ENCODE assay signal across 13 cellular contexts in the genomic region with DNA sequence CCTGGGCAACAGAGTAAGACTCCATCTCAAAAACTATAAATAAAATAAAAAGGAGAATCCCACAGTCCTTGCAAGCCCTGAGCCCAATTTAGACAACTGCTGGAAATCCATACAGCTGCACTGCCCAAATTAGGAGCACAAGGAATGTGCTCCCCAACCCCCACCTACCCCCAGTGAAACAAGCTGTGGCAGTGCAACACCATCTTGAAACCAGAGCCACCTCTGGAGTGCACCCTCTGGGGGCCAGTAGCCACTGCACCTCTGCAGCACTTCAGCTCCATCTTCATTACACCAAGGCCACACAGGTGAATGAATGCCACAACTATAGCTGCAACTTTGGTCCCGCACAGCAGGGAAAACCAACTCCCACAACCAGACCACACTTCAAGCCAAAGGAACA. TPM values are rescaled to one million over a fixed set of nuclear protein-coding genes. Genes with fewer than 3 reads are reported as not detected.
A peak's percentile ranks its signal among the peaks of the same experiment; 100 is the strongest.
DNase-seq lines count a peak whose midpoint lies in the region; ATAC-seq, FAIRE-seq and TF ChIP-seq lines count a peak whose summit lies in the region.
"Had no signal": no experiment of that assay in that cellular context is flagged by ENCODE, and none has a peak within 500 bp of the region (broad histone marks: within the 10 kb centered on the region; RNA-seq: fewer than 3 reads in every experiment).

No MANE protein-coding gene starts in this region.

- intact Hi-C loops in Caco-2 (cut with micrococcal nuclease; ENCODE audit: unreplicated experiment) (no loop called here), K562 (cut with micrococcal nuclease) (no loop called here)

- no peak for DNase-seq in Caco-2
- peak; percentile 44 for DNase-seq in GM23338 (ENCODE audit: low spot score)
- DNase-seq in K562 (ENCODE audit: extremely low read depth in 1 of 4, low spot score in 3 of 4), result no peak
- DNase-seq in T1000 (lab: John Stamatoyannopoulos, UW), result no peak
- no peak for DNase-seq in stimulated activated CD4-positive, alpha-beta T cell treated with anti-CD3 and anti-CD28 coated beads, Interleukin-4, amount 100 ng/mL, for 1 hour
- DNase-seq: cerebellar nuclear complex, mammary epithelial cell, NCI-H748 treated with DMSO at 0.1 percent for 48 hours, spleen had no signal

- H2AFZ ChIP-seq in GM23338 (no peak overlapping the region), K562 (ENCODE audit: low read depth, low read length) (no peak overlapping the region)

- POLR2A ChIA-PET in Caco-2 (lab: Charles Lee) (interaction anchor here (1.1 kb wide), 1 partner anchor 18 kb away, joined by 3 read pairs; no protein-coding TSS in a partner anchor), K562 (lab: Yijun Ruan, JAX) (interaction anchor here (1.0 kb wide), 1 partner anchor 9 kb away, joined by 3 read pairs; no protein-coding TSS in a partner anchor)

- TF ChIP-seq POLR2A in K562 (conservative IDR thresholded peaks at IDR 0.05), result no peak

- WGBS in K562 (ENCODE audit: insufficient coverage, low coverage, missing lambda C conversion rate), result 71% methylated on average over 1 of the region's 1 CpG

- CTCF ChIA-PET in Caco-2 (lab: Charles Lee), result interaction anchor here (0.6 kb wide), 1 partner anchor 32 kb away, joined by 4 read pairs; no protein-coding TSS in a partner anchor
- CTCF ChIA-PET in K562 (lab: Yijun Ruan, JAX; ENCODE audit: low intra/inter-chr PET ratio), result no interaction called here

- H3F3A ChIP-seq in GM23338 (replicated peaks; ENCODE audit: low read depth), result no peaks in the 10 kb centered on the region

- ATAC-seq in GM23338 (peak; percentile 78), K562 (peak; percentile 75), HG03571 (IDR thresholded peaks at IDR 0.05; ENCODE audit: unreplicated experiment) (no peak)

- peaks cover 45% of the 10 kb centered on the region for H4K20me1 ChIP-seq in GM23338 (replicated peaks; ENCODE audit: insufficient read depth)
- H4K20me1 ChIP-seq in K562 (replicated peaks; ENCODE audit: control insufficient read depth, insufficient read depth, low read length), result peaks cover 27% of the 10 kb centered on the region

- H3K4me2 ChIP-seq in GM23338 (no peak overlapping the region), K562 (ENCODE audit: insufficient read depth, low read length) (no peak overlapping the region)

- H3K36me3 Mint-ChIP-seq in Caco-2 (ENCODE audit: insufficient read depth, unreplicated experiment), result peaks cover 7% of the 10 kb centered on the region
- peaks cover 14% of the 10 kb centered on the region for H3K36me3 Mint-ChIP-seq in GM23338 (ENCODE audit: low read depth)

- H3K4me3 Mint-ChIP-seq in Caco-2 (ENCODE audit: unreplicated experiment) (no peak overlapping the region), GM23338 (no peak overlapping the region)

- H3K9me3 Mint-ChIP-seq in Caco-2 (ENCODE audit: unreplicated experiment) (no peaks in the 10 kb centered on the region), GM23338 (no peaks in the 10 kb centered on the region)

- no peak for TF ChIP-seq RAD21 in K562 (CRISPR knock-in tag; conservative IDR thresholded peaks at IDR 0.05 in 1 of 2, IDR thresholded peaks at IDR 0.05 in 1 of 2)

- H3K9ac ChIP-seq in K562 (ENCODE audit: insufficient read depth in 1 of 2, low read depth in 2 of 2, low read length in 2 of 2), result no peak overlapping the region; a peak in 1 of 4 replicates

- H3K27ac ChIP-seq in GM23338 (ENCODE audit: low read depth) (peak overlapping the region; percentile 29; the same call in 1 of the 2 replicates), K562 (ENCODE audit: extremely low read depth, low read depth, low read length) (no peak overlapping the region), neutrophil (peak overlapping the region; percentile 76)
- H3K27ac ChIP-seq: adrenal gland had no signal

- no TSS peak for BruUV-seq in Caco-2 (replicated peaks; lab: Mats Ljungman, UMichigan)
- BruUV-seq in K562 (replicated peaks; lab: Mats Ljungman, UMichigan), result no TSS peak

- FAIRE-seq in K562 (lab: Jason Lieb, UNC), result no peak
- FAIRE-seq: G401.6 had no signal

- no peak for TF ChIP-seq EP300 in K562 (IDR thresholded peaks at IDR 0.05; ENCODE audit: low read length)

- H3K36me3 ChIP-seq in Caco-2 (ENCODE audit: control insufficient read depth, insufficient read depth, low read length) (no peaks in the 10 kb centered on the region; the same call in 1 of the 2 replicates), GM23338 (ENCODE audit: insufficient read depth) (no peaks in the 10 kb centered on the region), K562 (ENCODE audit: control insufficient read depth, insufficient read depth, low read length) (no peaks in the 10 kb centered on the region), neutrophil (no peaks in the 10 kb centered on the region)
- H3K36me3 ChIP-seq: adrenal gland, spleen had no signal

- H3K9me3 ChIP-seq in Caco-2 (no peaks in the 10 kb centered on the region), K562 (replicated peaks; ENCODE audit: control insufficient read depth, insufficient read depth, low read depth, low read length) (no peaks in the 10 kb centered on the region), neutrophil (no peaks in the 10 kb centered on the region)

- H3K4me3 ChIP-seq in Caco-2 (ENCODE audit: low read depth, low read length), result no peak overlapping the region
- no peak overlapping the region for H3K4me3 ChIP-seq in GM23338
- H3K4me3 ChIP-seq in K562, result no peak overlapping the region
- no peak overlapping the region for H3K4me3 ChIP-seq in neutrophil (ENCODE audit: low read depth in 1 of 2, low read length in 1 of 2)
- H3K4me3 ChIP-seq: adrenal gland, spleen had no signal

- H3K79me2 ChIP-seq in GM23338 (replicated peaks; ENCODE audit: insufficient read depth) (peaks cover 100% of the 10 kb centered on the region), K562 (ENCODE audit: control insufficient read depth, insufficient read depth, low read length) (peaks cover 96% of the 10 kb centered on the region)

- H3K4me1 ChIP-seq in Caco-2 (peaks cover 31% of the 10 kb centered on the region), GM23338 (ENCODE audit: insufficient read depth) (peaks cover 3% of the 10 kb centered on the region; the same call in 1 of the 2 replicates), K562 (replicated peaks in 1 of 2; ENCODE audit: control insufficient read depth in 2 of 2, insufficient read depth in 2 of 2, low read length in 2 of 2) (peaks cover 0 to 4% of the 10 kb centered on the region in 2 experiments; a peak in 2 of 5 replicates), neutrophil (ENCODE audit: control insufficient read depth in 1 of 2, insufficient read depth in 1 of 2, low read depth in 1 of 2, low read length in 1 of 2) (peaks cover 39 to 45% of the 10 kb centered on the region in 2 experiments)

- no peak for TF ChIP-seq CTCF in Caco-2 (IDR thresholded peaks at IDR 0.05; ENCODE audit: insufficient read depth in 1 of 2, low read depth in 1 of 2, low read length in 1 of 2, severe bottlenecking in 1 of 2, unreplicated experiment in 1 of 2)
- 0 out of 4 replicates have a peak, but pooled peaks of 1 of the 2 experiments have one; percentile 10 for TF ChIP-seq CTCF in GM23338 (conservative IDR thresholded peaks at IDR 0.05; ENCODE audit: low read depth in 2 of 2)
- TF ChIP-seq CTCF in K562 (IDR thresholded peaks at IDR 0.05 in 2 of 3, conservative IDR thresholded peaks at IDR 0.05 in 1 of 3; ENCODE audit: insufficient read depth in 2 of 3, low read depth in 1 of 3, low read length in 3 of 3), result 0 out of 6 replicates have a peak, but pooled peaks of 1 of the 3 experiments have one; percentile 18
- no peak for TF ChIP-seq CTCF in neutrophil (IDR thresholded peaks at IDR 0.05)

- peaks cover 2% of the 10 kb centered on the region for H3K9me1 ChIP-seq in K562 (ENCODE audit: control insufficient read depth, insufficient read depth, low read length)

- no peaks in the 10 kb centered on the region; the same call in 1 of the 2 replicates for H3K27me3 ChIP-seq in Caco-2 (replicated peaks; ENCODE audit: control insufficient read depth, insufficient read depth, low read length)
- no peaks in the 10 kb centered on the region for H3K27me3 ChIP-seq in GM23338 (ENCODE audit: insufficient read depth)
- no peaks in the 10 kb centered on the region for H3K27me3 ChIP-seq in K562 (ENCODE audit: control insufficient read depth in 2 of 2, insufficient read depth in 2 of 2, low read length in 2 of 2)
- no peaks in the 10 kb centered on the region for H3K27me3 ChIP-seq in neutrophil
- H3K27me3 ChIP-seq: adrenal gland, spleen had no signal

- H3K27me3 Mint-ChIP-seq in Caco-2 (ENCODE audit: insufficient read depth, unreplicated experiment) (no peaks in the 10 kb centered on the region), GM23338 (ENCODE audit: insufficient read depth, low read depth, poor library complexity) (peaks cover 2% of the 10 kb centered on the region)

- H3K27ac Mint-ChIP-seq in Caco-2 (ENCODE audit: unreplicated experiment), result peak overlapping the region; percentile 78
- peak overlapping the region; percentile 33; the same call in 1 of the 2 replicates for H3K27ac Mint-ChIP-seq in GM23338

- H3K4me1 Mint-ChIP-seq in Caco-2 (ENCODE audit: low read depth, unreplicated experiment) (peaks cover 49% of the 10 kb centered on the region), GM23338 (peaks cover 27% of the 10 kb centered on the region)

- no peaks in the 10 kb centered on the region; the same call in 1 of the 2 replicates for H3K9me2 ChIP-seq in GM23338 (ENCODE audit: insufficient read depth)

- in situ Hi-C loops in K562 (cut with MboI), result no loop called here

TF ChIP-seq in K562, 482 proteins besides CTCF, POLR2A, EP300 and RAD21 (continues in another document):
- no peak for TF ChIP-seq HEY1 (CRISPR knock-in tag; IDR thresholded peaks at IDR 0.05; ENCODE audit: borderline replicate concordance)

RNA-seq across cellular contexts. Expression of gene USP34, which starts 37.3 kb away (rescaled TPM):
- total RNA-seq in Caco-2 (2022) (100 and 101 TPM in 2 replicates), K562 (2014; rRNA removed) (61.8 and 61.9 TPM in 2 replicates), K562 (2014; rRNA removed; fragmentation: Illumina TruSeq; extraction: Trizol) (98.7 and 111 TPM in 2 replicates), K562 (2015; rRNA removed; fragmentation: Illumina TruSeq; extraction: Trizol) (89.9 and 94.3 TPM in 2 replicates), K562 (2021) (67.8 and 73.6 TPM in 2 replicates)
- 115 and 157 TPM in 2 replicates for total RNA-seq in GM23338 (2014; rRNA removed; shearing (Covaris generic))
- polyA plus RNA-seq in GM23338 (2016; fragmentation: Nextera tagmentation; extraction: Ambion mirVana) (68.1 and 81.8 TPM in 2 replicates), K562 (2011; rRNA removed) (69.1 and 82.1 TPM in 2 replicates), K562 (2014; fragmentation: Illumina TruSeq; extraction: Trizol) (83.8 and 108 TPM in 2 replicates), K562 (2014; fragmentation: Nextera tagmentation; extraction: Ambion mirVana) (10 to 100 TPM; 19.8 to 38.7 TPM), K562 (2014; rRNA removed) (48.3 and 54.1 TPM in 2 replicates)
- 203 and 710 TPM in 2 replicates for total RNA-seq in K562 (2011; cell fraction: chromatin; rRNA removed; ENCODE audit: low replicate concordance)
- 62.7 and 117 TPM in 2 replicates for total RNA-seq in K562 (2011; cell fraction: nucleolus; rRNA removed)
- total RNA-seq in K562 (2011; cell fraction: nucleoplasm; rRNA removed), result 187 and 292 TPM in 2 replicates
- polyA plus RNA-seq in K562 (2011; cell fraction: cytosol; rRNA removed), result 24.1 and 44.7 TPM in 2 replicates
- polyA plus RNA-seq in K562 (2011; cell fraction: nucleus; rRNA removed), result 109 and 150 TPM in 2 replicates
- polyA plus RNA-seq in K562 (2012), result 46.1 and 63.7 TPM in 2 replicates
- polyA minus RNA-seq in K562 (2011; rRNA and poly(A)+ RNA removed), result 252 and 297 TPM in 2 replicates
- 70.3 and 94.8 TPM in 2 replicates for polyA minus RNA-seq in K562 (2011; cell fraction: cytosol; rRNA and poly(A)+ RNA removed)
- 139 and 212 TPM in 2 replicates for polyA minus RNA-seq in K562 (2011; cell fraction: nucleus; rRNA and poly(A)+ RNA removed)
